Comparison of ENCODE assay signal across 16 cellular contexts in genomic region chr7:111803015-111803758, GRCh38.
DNase-seq lines count a peak whose midpoint lies in the region; ATAC-seq and TF ChIP-seq lines count a peak whose summit lies in the region.
"Had no signal": no experiment of that assay in that cellular context is flagged by ENCODE, and none has a peak within 500 bp of the region (broad histone marks: within the 10 kb centered on the region; RNA-seq: fewer than 3 reads in every experiment).

No MANE protein-coding gene starts in this region.

- H3K4me1 ChIP-seq in CD4-positive, alpha-beta memory T cell (ENCODE audit: insufficient read depth, low read length), result no peaks in the 10 kb centered on the region

- no peaks in the 10 kb centered on the region for H3K9me3 ChIP-seq in CD4-positive, alpha-beta memory T cell (ENCODE audit: control insufficient read depth in 1 of 2, low read length in 2 of 2)

- intact Hi-C loops in CD4-positive, alpha-beta memory T cell (cut with micrococcal nuclease), result no loop called here

- ATAC-seq in HG03521 (IDR thresholded peaks at IDR 0.05; ENCODE audit: unreplicated experiment), result no peak
- ATAC-seq in stimulated activated naive CD8-positive, alpha-beta T cell treated with anti-CD3 and anti-CD28 coated beads, Interleukin-15, amount 100 ng/mL, for 72 hours, result no peak

- H3K36me3 Mint-ChIP-seq in osteocyte (ENCODE audit: unreplicated experiment), result peaks cover 40% of the 10 kb centered on the region
- peaks cover 0 to 6% of the 10 kb centered on the region in 2 donors for H3K36me3 Mint-ChIP-seq in CD4-positive, alpha-beta memory T cell
- H3K36me3 Mint-ChIP-seq: CD14-positive monocyte had no signal

- no peak overlapping the region for H3K4me3 ChIP-seq in epithelial cell of proximal tubule (ENCODE audit: low read depth, low read length)
- H3K4me3 ChIP-seq in CD4-positive, alpha-beta memory T cell (ENCODE audit: low read length in 2 of 2), result no peak overlapping the region

- H3K4me1 Mint-ChIP-seq in osteocyte (ENCODE audit: unreplicated experiment), result peaks cover 26% of the 10 kb centered on the region
- H3K4me1 Mint-ChIP-seq in CD4-positive, alpha-beta memory T cell, result no peaks in the 10 kb centered on the region
- H3K4me1 Mint-ChIP-seq in stimulated activated naive CD8-positive, alpha-beta T cell treated with anti-CD3 and anti-CD28 coated beads, Interleukin-15, amount 100 ng/mL, for 72 hours, result no peaks in the 10 kb centered on the region
- H3K4me1 Mint-ChIP-seq: CD14-positive monocyte, immature natural killer cell had no signal

- H3K27me3 Mint-ChIP-seq in osteocyte (ENCODE audit: unreplicated experiment), result no peaks in the 10 kb centered on the region
- no peaks in the 10 kb centered on the region for H3K27me3 Mint-ChIP-seq in CD4-positive, alpha-beta memory T cell
- no peaks in the 10 kb centered on the region for H3K27me3 Mint-ChIP-seq in stimulated activated naive CD8-positive, alpha-beta T cell treated with anti-CD3 and anti-CD28 coated beads, Interleukin-15, amount 100 ng/mL, for 72 hours

- H3K27ac ChIP-seq in CD4-positive, alpha-beta memory T cell (ENCODE audit: low read depth, low read length), result no peak overlapping the region

- H3K4me3 Mint-ChIP-seq in osteocyte (ENCODE audit: unreplicated experiment), result no peak overlapping the region
- H3K4me3 Mint-ChIP-seq in CD4-positive, alpha-beta memory T cell, result no peak overlapping the region
- H3K4me3 Mint-ChIP-seq in stimulated activated naive CD8-positive, alpha-beta T cell treated with anti-CD3 and anti-CD28 coated beads, Interleukin-15, amount 100 ng/mL, for 72 hours, result no peak overlapping the region
- H3K4me3 Mint-ChIP-seq: CD14-positive monocyte, immature natural killer cell had no signal

- peaks cover 24% of the 10 kb centered on the region for H3K9me3 Mint-ChIP-seq in osteocyte (ENCODE audit: unreplicated experiment)
- H3K9me3 Mint-ChIP-seq in CD4-positive, alpha-beta memory T cell, result peaks cover 2 to 46% (median 31%) of the 10 kb centered on the region in 8 donors
- peaks cover 22 to 49% of the 10 kb centered on the region in 2 donors for H3K9me3 Mint-ChIP-seq in stimulated activated naive CD8-positive, alpha-beta T cell treated with anti-CD3 and anti-CD28 coated beads, Interleukin-15, amount 100 ng/mL, for 72 hours

- DNase-seq in EL (peak; percentile 42), RPMI7951 (ENCODE audit: low read depth) (peak; percentile 17), epithelial cell of proximal tubule (ENCODE audit: low read depth) (peak; percentile 13), osteocyte (ENCODE audit: extremely low spot score, unreplicated experiment) (no peak), COR-L47 (lab: John Stamatoyannopoulos, UW) (no peak)
- no peak for DNase-seq in CD4-positive, alpha-beta memory T cell
- DNase-seq in stimulated activated naive CD8-positive, alpha-beta T cell treated with anti-CD3 and anti-CD28 coated beads, Interleukin-15, amount 100 ng/mL, for 72 hours, result no peak
- DNase-seq: activated naive CD4-positive, alpha-beta T cell treated with anti-CD3 and anti-CD28 coated beads, Interleukin-2, amount 50 U/mL, for 16 hours; cortex of kidney; foreskin melanocyte; immature natural killer cell; Kasumi-1; NCI-H2029 treated with DMSO at 0.1 percent for 48 hours; stimulated activated CD4-positive, alpha-beta T cell treated with anti-CD3 and anti-CD28 coated beads, Interleukin-2, amount 100 ng/mL, for 48 hours had no signal

- TF ChIP-seq CTCF in epithelial cell of proximal tubule (conservative IDR thresholded peaks at IDR 0.05; ENCODE audit: low read depth, low read length) (no peak), osteocyte (IDR thresholded peaks at IDR 0.05) (no peak)

- H3K36me3 ChIP-seq in CD4-positive, alpha-beta memory T cell (ENCODE audit: insufficient read depth, low read length), result no peaks in the 10 kb centered on the region

- CTCF ChIA-PET in CD4-positive, alpha-beta memory T cell (lab: Charles Lee; ENCODE audit: partially characterized antibody), result no interaction called here

- peak overlapping the region; percentile 56 for H3K27ac Mint-ChIP-seq in osteocyte (ENCODE audit: unreplicated experiment)
- H3K27ac Mint-ChIP-seq in CD4-positive, alpha-beta memory T cell, result no peak overlapping the region
- no peak overlapping the region for H3K27ac Mint-ChIP-seq in stimulated activated naive CD8-positive, alpha-beta T cell treated with anti-CD3 and anti-CD28 coated beads, Interleukin-15, amount 100 ng/mL, for 72 hours
- H3K27ac Mint-ChIP-seq: CD14-positive monocyte, immature natural killer cell had no signal

- H3K27me3 ChIP-seq in CD4-positive, alpha-beta memory T cell (ENCODE audit: insufficient read depth, low read length), result no peaks in the 10 kb centered on the region

- POLR2A ChIA-PET in CD4-positive, alpha-beta memory T cell (lab: Charles Lee; ENCODE audit: partially characterized antibody), result no interaction called here

Comparison
In these comparisons a context has a peak if more than half of its experiments do, and no peak if none do; other contexts are left out.
1. DNase-seq: peak in EL (single experiment), RPMI7951 (single experiment) and epithelial cell of proximal tubule (single experiment); none in osteocyte (single experiment), COR-L47 (single experiment), CD4-positive, alpha-beta memory T cell (0 of 5) and stimulated activated naive CD8-positive, alpha-beta T cell treated with anti-CD3 and anti-CD28 coated beads, Interleukin-15, amount 100 ng/mL, for 72 hours (0 of 2).